8 cellular contexts compared by ENCODE assay signal in genomic region chr4:8435656-8436121, GRCh38. TPM values are rescaled to one million over a fixed set of nuclear protein-coding genes. Genes with fewer than 3 reads are reported as not detected.
DNase-seq lines count a peak whose midpoint lies in the region; ATAC-seq lines count a peak whose summit lies in the region.

No MANE protein-coding gene starts in this region.

- H3K4ac ChIP-seq in mesendoderm (ENCODE audit: low read depth, low read length) = no peak overlapping the region

- peak overlapping the region; percentile 70 for H3K27ac ChIP-seq in mesendoderm (ENCODE audit: low read depth, low read length)

- H2BK120ac ChIP-seq in mesendoderm (ENCODE audit: low read depth, low read length) = no peak overlapping the region

- H4K5ac ChIP-seq in mesendoderm (ENCODE audit: low read length) = no peak overlapping the region

- H3K27me3 ChIP-seq in mesendoderm (ENCODE audit: insufficient read depth, low read length, poor library complexity) = no peaks in the 10 kb centered on the region

- H3K36me3 Mint-ChIP-seq in activated T-helper 1 cell treated with anti-CD3 and anti-CD28 coated beads, Interleukin-12 subunit alpha, Interleukin-12 subunit beta, Interleukin-2, Interleukin-4 antibody, amounts not matched to agents 30 ng/mL and 10 ng/mL and 1 ng/mL, durations not matched to agents 14 hours and 24 hours and 36 hours (ENCODE audit: low read depth) = peaks cover 11% of the 10 kb centered on the region

- H3K18ac ChIP-seq in mesendoderm (ENCODE audit: low read length) = no peak overlapping the region

- H3K79me1 ChIP-seq in mesendoderm (ENCODE audit: low read length) = no peaks in the 10 kb centered on the region

- WGBS in mesendoderm (ENCODE audit: extremely low coverage, insufficient coverage, low lambda C conversion rate) = no CpG with 5 or more reads among the region's 5 CpGs

- no peak overlapping the region for H3K4me2 ChIP-seq in mesendoderm (ENCODE audit: low read length)

- H3K4me1 ChIP-seq in mesendoderm (ENCODE audit: control insufficient read depth, low read depth, low read length) = peaks cover 3% of the 10 kb centered on the region

- H3K9me3 Mint-ChIP-seq in activated T-helper 1 cell treated with anti-CD3 and anti-CD28 coated beads, Interleukin-12 subunit alpha, Interleukin-12 subunit beta, Interleukin-2, Interleukin-4 antibody, amounts not matched to agents 30 ng/mL and 10 ng/mL and 1 ng/mL, durations not matched to agents 14 hours and 24 hours and 36 hours = no peaks in the 10 kb centered on the region

- no peak overlapping the region for H3K4me3 ChIP-seq in mesendoderm (ENCODE audit: low read length)

- H3K27ac Mint-ChIP-seq in activated T-helper 1 cell treated with anti-CD3 and anti-CD28 coated beads, Interleukin-12 subunit alpha, Interleukin-12 subunit beta, Interleukin-2, Interleukin-4 antibody, amounts not matched to agents 30 ng/mL and 10 ng/mL and 1 ng/mL, durations not matched to agents 14 hours and 24 hours and 36 hours = peak overlapping the region; percentile 87

- H3K27me3 Mint-ChIP-seq in activated T-helper 1 cell treated with anti-CD3 and anti-CD28 coated beads, Interleukin-12 subunit alpha, Interleukin-12 subunit beta, Interleukin-2, Interleukin-4 antibody, amounts not matched to agents 30 ng/mL and 10 ng/mL and 1 ng/mL, durations not matched to agents 14 hours and 24 hours and 36 hours (ENCODE audit: insufficient read depth) = no peaks in the 10 kb centered on the region

- peak; percentile 61 for DNase-seq in activated CD8-positive, alpha-beta memory T cell treated with anti-CD3 and anti-CD28 coated beads for 24 hours
- DNase-seq in activated CD8-positive, alpha-beta memory T cell treated with anti-CD3 and anti-CD28 coated beads, Interleukin-2, amount 50 U/mL, for 48 hours = no peak
- peak; percentile 25 for DNase-seq in activated T-helper 1 cell treated with anti-CD3 and anti-CD28 coated beads, Interleukin-12 subunit alpha, Interleukin-12 subunit beta, Interleukin-2, Interleukin-4 antibody, amounts not matched to agents 30 ng/mL and 10 ng/mL and 1 ng/mL, durations not matched to agents 14 hours and 24 hours and 36 hours (ENCODE audit: low spot score)
- DNase-seq in mesendoderm (peak; percentile 90), iPS-NIHi11 (ENCODE audit: low spot score) (no peak), cerebellar nuclear complex (lab: John Stamatoyannopoulos, UW) (no peak), NOMO-1 treated with DMSO at 0.1 percent for 48 hours (lab: John Stamatoyannopoulos, UW; ENCODE audit: unreplicated experiment) (no peak)

- peak overlapping the region; percentile 77 for H3K4me3 Mint-ChIP-seq in activated T-helper 1 cell treated with anti-CD3 and anti-CD28 coated beads, Interleukin-12 subunit alpha, Interleukin-12 subunit beta, Interleukin-2, Interleukin-4 antibody, amounts not matched to agents 30 ng/mL and 10 ng/mL and 1 ng/mL, durations not matched to agents 14 hours and 24 hours and 36 hours

- no peaks in the 10 kb centered on the region for H3K36me3 ChIP-seq in mesendoderm (ENCODE audit: control insufficient read depth, insufficient read depth, low read length)

- ATAC-seq in HG02981 (IDR thresholded peaks at IDR 0.05; ENCODE audit: unreplicated experiment) = peak; percentile 50

- H3K4me1 Mint-ChIP-seq in activated T-helper 1 cell treated with anti-CD3 and anti-CD28 coated beads, Interleukin-12 subunit alpha, Interleukin-12 subunit beta, Interleukin-2, Interleukin-4 antibody, amounts not matched to agents 30 ng/mL and 10 ng/mL and 1 ng/mL, durations not matched to agents 14 hours and 24 hours and 36 hours (ENCODE audit: low read depth) = peaks cover 47% of the 10 kb centered on the region

- no peak overlapping the region for H2BK5ac ChIP-seq in mesendoderm (ENCODE audit: low read length)

- intact Hi-C loops in activated T-helper 1 cell treated with anti-CD3 and anti-CD28 coated beads, Interleukin-12 subunit alpha, Interleukin-12 subunit beta, Interleukin-2, Interleukin-4 antibody, amounts not matched to agents 30 ng/mL and 10 ng/mL and 1 ng/mL, durations not matched to agents 14 hours and 24 hours and 36 hours (cut with micrococcal nuclease) = no loop called here

- no peak overlapping the region for H3K23ac ChIP-seq in mesendoderm (ENCODE audit: low read length)

- no peak overlapping the region for H2BK15ac ChIP-seq in mesendoderm (replicated peaks; ENCODE audit: low read depth)

- H3K9ac ChIP-seq in mesendoderm (ENCODE audit: low read length) = peak overlapping the region; percentile 37

- no peak overlapping the region for H4K8ac ChIP-seq in mesendoderm (ENCODE audit: low read depth, low read length)

- H3K79me2 ChIP-seq in mesendoderm (ENCODE audit: control insufficient read depth, insufficient read depth, low read length) = no peaks in the 10 kb centered on the region

- H2AK5ac ChIP-seq in mesendoderm (ENCODE audit: low read length) = no peak overlapping the region

- H3K56ac ChIP-seq in mesendoderm (ENCODE audit: low read length) = peak overlapping the region; percentile 93

RNA-seq across cellular contexts. Expression of gene ACOX3, which starts 4.8 kb away (rescaled TPM):
- 18.4 and 20.7 TPM in 2 replicates for total RNA-seq in activated T-helper 1 cell treated with anti-CD3 and anti-CD28 coated beads, Interleukin-12 subunit alpha, Interleukin-12 subunit beta, Interleukin-2, Interleukin-4 antibody, amounts not matched to agents 30 ng/mL and 10 ng/mL and 1 ng/mL, durations not matched to agents 14 hours and 24 hours and 36 hours
- 5.6 TPM for polyA plus RNA-seq in mesendoderm (2013, experiment 1 of 2)
- polyA plus RNA-seq in mesendoderm (2013, experiment 2 of 2) = 5.5 TPM

RNA-seq across cellular contexts. Expression of gene TRMT44, which starts 4.9 kb away (rescaled TPM):
- total RNA-seq in activated T-helper 1 cell treated with anti-CD3 and anti-CD28 coated beads, Interleukin-12 subunit alpha, Interleukin-12 subunit beta, Interleukin-2, Interleukin-4 antibody, amounts not matched to agents 30 ng/mL and 10 ng/mL and 1 ng/mL, durations not matched to agents 14 hours and 24 hours and 36 hours = 36.8 and 39.2 TPM in 2 replicates
- 9.4 TPM for polyA plus RNA-seq in mesendoderm (2013, experiment 1 of 2)
- 8.5 TPM for polyA plus RNA-seq in mesendoderm (2013, experiment 2 of 2)

Comparison
In these comparisons a context has a peak if more than half of its experiments do, and no peak if none do; other contexts are left out.
1. DNase-seq: peak in activated CD8-positive, alpha-beta memory T cell treated with anti-CD3 and anti-CD28 coated beads for 24 hours (single experiment), activated T-helper 1 cell treated with anti-CD3 and anti-CD28 coated beads, Interleukin-12 subunit alpha, Interleukin-12 subunit beta, Interleukin-2, Interleukin-4 antibody, amounts not matched to agents 30 ng/mL and 10 ng/mL and 1 ng/mL, durations not matched to agents 14 hours and 24 hours and 36 hours (single experiment) and mesendoderm (single experiment); none in activated CD8-positive, alpha-beta memory T cell treated with anti-CD3 and anti-CD28 coated beads, Interleukin-2, amount 50 U/mL, for 48 hours (single experiment), iPS-NIHi11 (single experiment), cerebellar nuclear complex (0 of 2) and NOMO-1 treated with DMSO at 0.1 percent for 48 hours (single experiment).